1 cellular context compared by ENCODE assay signal in genomic region chr14:53356361-53357150, GRCh38.
TF ChIP-seq lines count a peak whose summit lies in the region.

No MANE protein-coding gene starts in this region.

TF ChIP-seq in IMR-90, 13 proteins besides CTCF, POLR2A, EP300 and RAD21 (continued from another document):
- TF ChIP-seq MXI1 (IDR thresholded peaks at IDR 0.05; ENCODE audit: borderline replicate concordance, low read depth, low read length) (no peak), MAFK (IDR thresholded peaks at IDR 0.05; ENCODE audit: low read depth, low read length) (no peak), CHD1 (IDR thresholded peaks at IDR 0.05; ENCODE audit: low read depth, low read length) (no peak), CEBPB (IDR thresholded peaks at IDR 0.05; ENCODE audit: low read depth, low read length) (no peak), SMC3 (IDR thresholded peaks at IDR 0.05; ENCODE audit: low read depth, low read length) (no peak), MAZ (IDR thresholded peaks at IDR 0.05; ENCODE audit: borderline replicate concordance, low read depth, low read length) (no peak), USF2 (IDR thresholded peaks at IDR 0.05; ENCODE audit: low read depth, low read length) (no peak), FOS (IDR thresholded peaks at IDR 0.05; ENCODE audit: low read depth, low read length) (no peak), BHLHE40 (IDR thresholded peaks at IDR 0.05; ENCODE audit: low read depth, low read length) (no peak), RFX5 (IDR thresholded peaks at IDR 0.05; ENCODE audit: low read depth, low read length) (no peak), RCOR1 (IDR thresholded peaks at IDR 0.05; ENCODE audit: insufficient replicate concordance, low read length) (no peak), NFE2L2 (IDR thresholded peaks at IDR 0.05; ENCODE audit: low read depth, low read length) (no peak)
